12 cellular contexts compared by ENCODE assay signal in genomic region chr15:90618330-90619136, GRCh38.
A peak's percentile ranks its signal among the peaks of the same experiment; 100 is the strongest.
DNase-seq lines count a peak whose midpoint lies in the region; ATAC-seq and TF ChIP-seq lines count a peak whose summit lies in the region.
"Had no signal": no experiment of that assay in that cellular context is flagged by ENCODE, and none has a peak within 500 bp of the region (broad histone marks: within the 10 kb centered on the region; RNA-seq: fewer than 3 reads in every experiment).

No MANE protein-coding gene starts in this region.

- in situ Hi-C loops in GM13977 (cut with MboI; ENCODE audit: low pct_unique_long_range_greater_than_20kb, low sequenced_read_pairs, unreplicated experiment): no loop called here

- no peaks in the 10 kb centered on the region for H3K27me3 ChIP-seq in BJ (ENCODE audit: control insufficient read depth, insufficient read depth, low read length)
- no peaks in the 10 kb centered on the region for H3K27me3 ChIP-seq in heart right ventricle

- ATAC-seq in heart right ventricle (peak; percentile 18 to 63 (median 47)), HG02938 (IDR thresholded peaks at IDR 0.05; ENCODE audit: unreplicated experiment) (no peak)
- ATAC-seq: natural killer cell treated with Interleukin-12 subunit alpha and Interleukin-12 subunit beta and Interleukin-15 and Interleukin-18, amount 100 ng/mL, for 72 hours had no signal

- H3K4me3 ChIP-seq in BJ (ENCODE audit: low read depth, low read length): no peak overlapping the region
- H3K4me3 ChIP-seq in heart right ventricle: no peak overlapping the region

- peak overlapping the region in 4 of 10 donors; percentile 4 to 28 (median 17) for H3K27ac ChIP-seq in heart right ventricle

- no peak for DNase-seq in BJ (ENCODE audit: low read depth)
- DNase-seq in GM13977 (ENCODE audit: low spot score): no peak
- peak; percentile 21 to 28 for DNase-seq in SHP77 (lab: John Stamatoyannopoulos, UW)
- DNase-seq in heart right ventricle: no peak
- no peak for DNase-seq in NCI-H524 treated with DMSO at 0.1 percent for 48 hours (lab: John Stamatoyannopoulos, UW)
- DNase-seq in GM20000 (ENCODE audit: low spot score): no peak
- DNase-seq in SW 1271 (lab: John Stamatoyannopoulos, UW): no peak
- DNase-seq: activated effector memory CD4-positive, alpha-beta T cell treated with anti-CD3 and anti-CD28 coated beads, Interleukin-2, amount 50 U/mL, for 16 hours; effector memory CD4-positive, alpha-beta T cell; NCI-H748 treated with DMSO at 0.1 percent for 48 hours had no signal

- TF ChIP-seq CTCF in BJ (IDR thresholded peaks at IDR 0.05; ENCODE audit: insufficient read depth, low read depth, low read length) (peak; percentile 12; the same call in 1 of the 2 replicates), GM13977 (IDR thresholded peaks at IDR 0.05; ENCODE audit: extremely low read depth, insufficient read depth, missing control alignments) (peak; percentile 10), heart right ventricle (IDR thresholded peaks at IDR 0.05) (no peak), GM20000 (IDR thresholded peaks at IDR 0.05; ENCODE audit: extremely low read depth, missing control alignments) (no peak)

- H3K9me3 ChIP-seq in heart right ventricle: no peaks in the 10 kb centered on the region

- intact Hi-C loops in heart right ventricle (cut with DNase I): loop anchor here in 2 of 10 donors (10.0 kb wide), 1 partner anchor 294 kb away; no protein-coding TSS in a partner anchor

- POLR2A ChIA-PET in BJ (lab: Charles Lee): no interaction called here

- H3K36me3 ChIP-seq in BJ (ENCODE audit: control insufficient read depth, insufficient read depth, low read length) (peaks cover 11% of the 10 kb centered on the region), heart right ventricle (peaks cover 0 to 100% (median 40%) of the 10 kb centered on the region in 9 donors)

- CTCF ChIA-PET in BJ (lab: Yijun Ruan, JAX): interaction anchor here (1.0 to 3.1 kb wide), 5 partner anchors 15 to 299 kb away, joined by 3 to 7 read pairs (median 3); no protein-coding TSS in a partner anchor

- peaks cover 0 to 17% (median 0%) of the 10 kb centered on the region in 9 donors for H3K4me1 ChIP-seq in heart right ventricle

- WGBS in heart right ventricle, 2 donors: 84 to 90% methylated on average over 4 of the region's 4 CpGs

Comparison
In these comparisons a context has a peak if more than half of its experiments do, and no peak if none do; other contexts are left out.
1. DNase-seq: peak in SHP77 (2 of 2); none in BJ (single experiment), GM13977 (single experiment), heart right ventricle (0 of 2), NCI-H524 treated with DMSO at 0.1 percent for 48 hours (single experiment), GM20000 (single experiment) and SW 1271 (0 of 2).
2. CTCF ChIP-seq: peak in BJ (single experiment) and GM13977 (single experiment); none in heart right ventricle (0 of 9) and GM20000 (single experiment).